In the genomic region with DNA sequence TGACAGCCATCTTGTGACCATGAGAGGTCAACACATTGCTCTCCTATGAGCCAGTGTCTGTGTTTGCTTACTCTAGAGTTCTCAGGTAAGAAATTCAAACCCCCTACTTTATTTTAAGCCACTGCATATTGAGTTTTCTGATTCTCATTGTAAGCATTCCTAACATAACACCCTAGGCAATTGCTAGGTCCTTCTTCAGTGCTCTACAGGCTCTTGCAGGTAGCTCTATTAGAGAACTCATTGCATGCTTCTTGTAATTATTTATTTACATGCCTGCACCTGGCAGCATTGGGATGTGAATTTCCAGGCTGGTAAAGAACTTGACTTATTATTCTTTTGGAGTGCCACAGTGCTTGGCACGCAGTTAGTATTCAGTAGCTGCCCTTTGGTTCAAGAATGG, we compare ENCODE assay signal across 31 cellular contexts.
"Had no signal": no experiment of that assay in that cellular context is flagged by ENCODE, and none has a peak within 500 bp of the region (broad histone marks: within the 10 kb centered on the region; RNA-seq: fewer than 3 reads in every experiment).

No MANE protein-coding gene starts in this region.

- DNase-seq: Karpas-422, KBM-7, MM.1S, MV-4-11, NCI-H1092, NCI-H1105, NCI-H1417 treated with DMSO at 0.1 percent for 48 hours, NCI-H1436 treated with DMSO at 0.1 percent for 48 hours, NCI-H1694 treated with DMSO at 0.1 percent for 48 hours, NCI-H187 treated with DMSO at 0.1 percent for 48 hours, NCI-H2029, NCI-H2081, NCI-H2171 treated with DMSO at 0.1 percent for 48 hours, NCI-H2227 treated with DMSO at 0.1 percent for 48 hours, NCI-H345, NCI-H446, NCI-H510A treated with DMSO at 0.1 percent for 48 hours, NCI-H524 treated with DMSO at 0.1 percent for 48 hours, NCI-H526 treated with DMSO at 0.1 percent for 48 hours, NCI-H774, OCI-M1, PC-3, Peyer's patch, SHP77, SIG-M5, SJCRH30 had no signal

- H3K4me1 ChIP-seq: Peyer's patch, SJCRH30 had no signal

- H3K4me3 ChIP-seq: Peyer's patch, SJCRH30, SK-N-MC had no signal

- H3K27me3 ChIP-seq: Peyer's patch, SJCRH30 had no signal

- H3K27ac ChIP-seq: KMS-11, Peyer's patch, RWPE1, SJCRH30, SK-N-MC had no signal

- H3K4me2 ChIP-seq: KMS-11 had no signal

- H3K9me3 ChIP-seq: Peyer's patch had no signal

- ATAC-seq: PC-3, Right ventricle myocardium inferior, SK-N-SH treated with all-trans-retinoic acid at 6 μM for 48 hours had no signal

- H3K36me3 ChIP-seq: SJCRH30 had no signal
